ENCODE assay signal across 9 cellular contexts in genomic region chr19:958967-959685, GRCh38. TPM values are rescaled to one million over a fixed set of nuclear protein-coding genes. Genes with fewer than 3 reads are reported as not detected.
DNase-seq lines count a peak whose midpoint lies in the region; ATAC-seq and TF ChIP-seq lines count a peak whose summit lies in the region.
"Had no signal": no experiment of that assay in that cellular context is flagged by ENCODE, and none has a peak within 500 bp of the region (broad histone marks: within the 10 kb centered on the region; RNA-seq: fewer than 3 reads in every experiment).

No MANE protein-coding gene starts in this region.

- ATAC-seq in gastroesophageal sphincter, result no peak
- ATAC-seq in HG02798 (IDR thresholded peaks at IDR 0.05; ENCODE audit: poor library complexity, unreplicated experiment), result no peak

- no peak overlapping the region for H3K4me3 ChIP-seq in gastroesophageal sphincter

- peak overlapping the region; percentile 26 for H3K27ac Mint-ChIP-seq in T-helper 2 cell treated with Interferon-gamma antibody and Interleukin-4, amounts not matched to agents 5 μg/mL and 100 μg/mL, for 36 hours
- peak overlapping the region; percentile 52 for H3K27ac Mint-ChIP-seq in endothelial cell (ENCODE audit: unreplicated experiment)

- TF ChIP-seq CTCF in endothelial cell (IDR thresholded peaks at IDR 0.05; ENCODE audit: unreplicated experiment) (no peak), gastroesophageal sphincter (IDR thresholded peaks at IDR 0.05) (no peak)

- H3K27ac ChIP-seq in gastroesophageal sphincter, result no peak overlapping the region

- peaks cover 4% of the 10 kb centered on the region for H3K36me3 Mint-ChIP-seq in T-helper 2 cell treated with Interferon-gamma antibody and Interleukin-4, amounts not matched to agents 5 μg/mL and 100 μg/mL, for 36 hours (ENCODE audit: low read depth)
- peaks cover 6% of the 10 kb centered on the region for H3K36me3 Mint-ChIP-seq in endothelial cell (ENCODE audit: low read depth, unreplicated experiment)

- peaks cover 7% of the 10 kb centered on the region for H3K4me1 Mint-ChIP-seq in T-helper 2 cell treated with Interferon-gamma antibody and Interleukin-4, amounts not matched to agents 5 μg/mL and 100 μg/mL, for 36 hours (ENCODE audit: low read depth)
- H3K4me1 Mint-ChIP-seq in endothelial cell (ENCODE audit: unreplicated experiment), result no peaks in the 10 kb centered on the region

- no peak for TF ChIP-seq EP300 in gastroesophageal sphincter (IDR thresholded peaks at IDR 0.05)

- DNase-seq in HPDE6-E6E7 (ENCODE audit: extremely low spot score), result peak; percentile 57
- DNase-seq in T-helper 2 cell treated with Interferon-gamma antibody and Interleukin-4, amounts not matched to agents 5 μg/mL and 100 μg/mL, for 36 hours (ENCODE audit: low spot score), result peak; percentile 27
- no peak for DNase-seq in endothelial cell (ENCODE audit: low spot score)
- DNase-seq in stimulated activated CD4-positive, alpha-beta T cell treated with anti-CD3 and anti-CD28 coated beads, Interleukin-2, amount 100 ng/mL, for 24 hours, result peak; percentile 52 to 53
- DNase-seq in cardiac septum (ENCODE audit: low spot score), result no peak
- no peak for DNase-seq in posterior vena cava (ENCODE audit: low spot score)
- DNase-seq: DND-41 had no signal

- no peaks in the 10 kb centered on the region for H3K27me3 ChIP-seq in gastroesophageal sphincter

- WGBS in gastroesophageal sphincter (ENCODE audit: low coverage in 1 of 2), 2 donors, result 90 to 96% methylated on average over 9 to 11 of the region's 28 CpGs

- H3K9me3 Mint-ChIP-seq in T-helper 2 cell treated with Interferon-gamma antibody and Interleukin-4, amounts not matched to agents 5 μg/mL and 100 μg/mL, for 36 hours, result no peaks in the 10 kb centered on the region
- no peaks in the 10 kb centered on the region for H3K9me3 Mint-ChIP-seq in endothelial cell (ENCODE audit: unreplicated experiment)

- H3K4me1 ChIP-seq in gastroesophageal sphincter, result no peaks in the 10 kb centered on the region

- H3K9me3 ChIP-seq in gastroesophageal sphincter, result no peaks in the 10 kb centered on the region

- no peak for TF ChIP-seq POLR2A in gastroesophageal sphincter (IDR thresholded peaks at IDR 0.05)

- intact Hi-C loops in cardiac septum (cut with DNase I) (no loop called here), posterior vena cava (cut with DNase I) (no loop called here)

- H3K36me3 ChIP-seq in gastroesophageal sphincter, result peaks cover 0 to 28% of the 10 kb centered on the region in 2 donors

- H3K27me3 Mint-ChIP-seq in T-helper 2 cell treated with Interferon-gamma antibody and Interleukin-4, amounts not matched to agents 5 μg/mL and 100 μg/mL, for 36 hours (ENCODE audit: low read depth), result no peaks in the 10 kb centered on the region
- no peaks in the 10 kb centered on the region for H3K27me3 Mint-ChIP-seq in endothelial cell (ENCODE audit: unreplicated experiment)

- H3K4me3 Mint-ChIP-seq in T-helper 2 cell treated with Interferon-gamma antibody and Interleukin-4, amounts not matched to agents 5 μg/mL and 100 μg/mL, for 36 hours, result no peak overlapping the region
- no peak overlapping the region for H3K4me3 Mint-ChIP-seq in endothelial cell (ENCODE audit: unreplicated experiment)

RNA-seq across cellular contexts. Expression of gene WDR18, which starts 25.0 kb away (rescaled TPM):
- total RNA-seq in endothelial cell (ENCODE audit: unreplicated experiment) (53.1 TPM), cardiac septum (17.6 TPM), gastroesophageal sphincter (10 to 100 TPM in 3 of 4 donors, 1 to 10 TPM in 1; 7.2 to 43.9 (median 20.1) TPM), posterior vena cava (10 to 100 TPM; 13.4 to 17.2 TPM)

RNA-seq across cellular contexts. Expression of gene ARID3A, which starts 33.3 kb away (rescaled TPM):
- 108 TPM for total RNA-seq in endothelial cell (ENCODE audit: unreplicated experiment)
- total RNA-seq in cardiac septum, result 7.8 TPM
- 1 to 10 TPM; 3.6 to 6.2 (median 4.9) TPM for total RNA-seq in gastroesophageal sphincter
- total RNA-seq in posterior vena cava, result 1 to 10 TPM; 6.3 to 10.0 TPM

RNA-seq across cellular contexts. Expression of gene GRIN3B, which starts 41.1 kb away (rescaled TPM):
- total RNA-seq in endothelial cell (ENCODE audit: unreplicated experiment) (0.95 TPM), cardiac septum (not detected), gastroesophageal sphincter (not detected), posterior vena cava (under 1 TPM in 1 of 2 donors, not detected in 1; 0.05 TPM)

RNA-seq across cellular contexts. Expression of gene KISS1R, which starts 42.0 kb away (rescaled TPM):
- not detected for total RNA-seq in endothelial cell (ENCODE audit: unreplicated experiment)
- total RNA-seq in cardiac septum, result not detected
- total RNA-seq in gastroesophageal sphincter, result not detected
- total RNA-seq in posterior vena cava, result not detected

RNA-seq across cellular contexts. Expression of gene R3HDM4, which starts 46.1 kb away (rescaled TPM):
- total RNA-seq in endothelial cell (ENCODE audit: unreplicated experiment), result 40.6 TPM
- 24.5 TPM for total RNA-seq in cardiac septum
- total RNA-seq in gastroesophageal sphincter, result 10 to 100 TPM; 23.7 to 44.9 (median 32.9) TPM
- 10 to 100 TPM; 36.2 to 41.5 TPM for total RNA-seq in posterior vena cava

Comparison
In these comparisons a context has a peak if more than half of its experiments do, and no peak if none do; other contexts are left out.
1. DNase-seq: peak in HPDE6-E6E7 (single experiment), T-helper 2 cell treated with Interferon-gamma antibody and Interleukin-4, amounts not matched to agents 5 μg/mL and 100 μg/mL, for 36 hours (single experiment) and stimulated activated CD4-positive, alpha-beta T cell treated with anti-CD3 and anti-CD28 coated beads, Interleukin-2, amount 100 ng/mL, for 24 hours (2 of 2); none in endothelial cell (single experiment), cardiac septum (single experiment) and posterior vena cava (single experiment).